9 cellular contexts compared by ENCODE assay signal in genomic region chr2:231410293-231411004, GRCh38. TPM values are rescaled to one million over a fixed set of nuclear protein-coding genes. Genes with fewer than 3 reads are reported as not detected.
DNase-seq lines count a peak whose midpoint lies in the region; ATAC-seq and TF ChIP-seq lines count a peak whose summit lies in the region.
"Had no signal": no experiment of that assay in that cellular context is flagged by ENCODE, and none has a peak within 500 bp of the region (broad histone marks: within the 10 kb centered on the region; RNA-seq: fewer than 3 reads in every experiment).

No MANE protein-coding gene starts in this region.

- no peak for ATAC-seq in GM18502 (IDR thresholded peaks at IDR 0.05; ENCODE audit: poor library complexity, unreplicated experiment)

- no peak overlapping the region for H4K12ac ChIP-seq in trophoblast cell (ENCODE audit: low read depth, low read length)

- no peak for DNase-seq in AG10803 (ENCODE audit: low read depth)
- peak; percentile 72 for DNase-seq in H7
- DNase-seq in trophoblast cell: no peak
- no peak for DNase-seq in GM19240 (ENCODE audit: insufficient read length, low spot score)
- no peak for DNase-seq in NCI-H128 (lab: John Stamatoyannopoulos, UW; ENCODE audit: unreplicated experiment)
- DNase-seq: anterior cingulate cortex had no signal

- no CpG with 5 or more reads among the region's 6 CpGs for WGBS in trophoblast cell (ENCODE audit: extremely low coverage, insufficient coverage, insufficient read length)

- H3K4me3 ChIP-seq in AG10803 (ENCODE audit: low read length): no peak overlapping the region
- H3K4me3 ChIP-seq in H7 (ENCODE audit: insufficient read depth, low read depth, low read length): no peak overlapping the region
- H3K4me3 ChIP-seq in WI38 (ENCODE audit: low read depth, low read length): no peak overlapping the region
- H3K4me3 ChIP-seq in iPS-18a (ENCODE audit: low read length): peak overlapping the region; percentile 59
- H3K4me3 ChIP-seq in trophoblast cell (ENCODE audit: low read depth, low read length): no peak overlapping the region

- H3K4me2 ChIP-seq in trophoblast cell (ENCODE audit: low read length): no peak overlapping the region

- H3K18ac ChIP-seq in trophoblast cell (ENCODE audit: low read length): no peak overlapping the region

- H3K27ac ChIP-seq in iPS-18a (ENCODE audit: low read length): peak overlapping the region; percentile 80
- H3K27ac ChIP-seq in trophoblast cell (ENCODE audit: low read depth, low read length): no peak overlapping the region

- peaks cover 5% of the 10 kb centered on the region for H3K79me1 ChIP-seq in trophoblast cell (ENCODE audit: low read length)

- peaks cover 25% of the 10 kb centered on the region for H3K4me1 ChIP-seq in iPS-18a (ENCODE audit: control insufficient read depth, low read depth, low read length)
- peaks cover 4 to 11% of the 10 kb centered on the region in 2 experiments for H3K4me1 ChIP-seq in trophoblast cell (ENCODE audit: control insufficient read depth in 1 of 2, insufficient read depth in 2 of 2, low read length in 2 of 2)

- H3K27me3 ChIP-seq in H7 (ENCODE audit: control insufficient read depth, insufficient read depth, low read length) (no peaks in the 10 kb centered on the region), iPS-18a (ENCODE audit: control insufficient read depth, insufficient read depth, low read length) (no peaks in the 10 kb centered on the region), trophoblast cell (ENCODE audit: insufficient read depth, low read length) (no peaks in the 10 kb centered on the region)

- H3K23ac ChIP-seq in trophoblast cell (ENCODE audit: low read length): no peak overlapping the region

- peak overlapping the region; percentile 57 for H3K9ac ChIP-seq in iPS-18a (ENCODE audit: low read length)
- no peak overlapping the region for H3K9ac ChIP-seq in trophoblast cell (ENCODE audit: low read length)

- no peak overlapping the region for H4K8ac ChIP-seq in trophoblast cell (ENCODE audit: low read depth, low read length)

- no peak overlapping the region for H2BK5ac ChIP-seq in trophoblast cell (ENCODE audit: low read depth, low read length, poor library complexity)

- H2AFZ ChIP-seq in trophoblast cell (ENCODE audit: insufficient read depth, low read length, poor library complexity): no peak overlapping the region

- no peaks in the 10 kb centered on the region for H3K79me2 ChIP-seq in trophoblast cell (ENCODE audit: control insufficient read depth, insufficient read depth, low read length, poor library complexity)

- H2BK12ac ChIP-seq in trophoblast cell (ENCODE audit: low read length): no peak overlapping the region

- H3K4ac ChIP-seq in trophoblast cell (ENCODE audit: low read depth, low read length): no peak overlapping the region

- H4K91ac ChIP-seq in trophoblast cell (ENCODE audit: low read depth, low read length): no peak overlapping the region

- H3K36me3 ChIP-seq in H7 (replicated peaks; ENCODE audit: control insufficient read depth, insufficient read depth, low read length) (no peaks in the 10 kb centered on the region), iPS-18a (ENCODE audit: control insufficient read depth, low read depth, low read length) (no peaks in the 10 kb centered on the region), trophoblast cell (ENCODE audit: control insufficient read depth in 1 of 2, insufficient read depth in 2 of 2, low read length in 2 of 2) (no peaks in the 10 kb centered on the region)

- H2BK120ac ChIP-seq in trophoblast cell (ENCODE audit: insufficient read depth, low read length, poor library complexity): no peak overlapping the region

- H2AK5ac ChIP-seq in trophoblast cell (ENCODE audit: low read length): no peak overlapping the region

- no peaks in the 10 kb centered on the region for H3K9me3 ChIP-seq in iPS-18a (ENCODE audit: control insufficient read depth, low read depth, low read length)
- H3K9me3 ChIP-seq in trophoblast cell (ENCODE audit: insufficient read depth, low read depth, low read length): peaks cover 3% of the 10 kb centered on the region

- H3K14ac ChIP-seq in trophoblast cell (ENCODE audit: low read length): no peak overlapping the region

- TF ChIP-seq CTCF in AG10803 (conservative IDR thresholded peaks at IDR 0.05; ENCODE audit: low read length) (peak; percentile 35), WI38 (IDR thresholded peaks at IDR 0.05; ENCODE audit: low read depth, low read length) (0 out of 2 replicates have a peak, but pooled peaks have one; percentile 24)

RNA-seq across cellular contexts. Expression of gene B3GNT7, which starts 14.9 kb away (rescaled TPM):
- total RNA-seq in H7 (2014; rRNA removed; shearing (Covaris generic)): 52.9 and 70.4 TPM in 2 replicates
- 2.4 and 2.6 TPM in 2 replicates for polyA plus RNA-seq in trophoblast cell (2013)

RNA-seq across cellular contexts. Expression of gene NCL, which starts 53.8 kb away (rescaled TPM):
- total RNA-seq in H7 (2014; rRNA removed; shearing (Covaris generic)): 148 and 278 TPM in 2 replicates
- 312 and 322 TPM in 2 replicates for polyA plus RNA-seq in trophoblast cell (2013)
